In genomic region chr4:17029964-17030363, GRCh38 we compare ENCODE assay signal across 14 cellular contexts.
DNase-seq lines count a peak whose midpoint lies in the region; ATAC-seq, FAIRE-seq and TF ChIP-seq lines count a peak whose summit lies in the region.
"Had no signal": no experiment of that assay in that cellular context is flagged by ENCODE, and none has a peak within 500 bp of the region (broad histone marks: within the 10 kb centered on the region; RNA-seq: fewer than 3 reads in every experiment).

No MANE protein-coding gene starts in this region.

- H2AFZ ChIP-seq in astrocyte (ENCODE audit: low read depth, low read length) = no peak overlapping the region
- H2AFZ ChIP-seq in fibroblast of lung (ENCODE audit: low read length) = no peak overlapping the region
- H2AFZ ChIP-seq in osteoblast (ENCODE audit: low read length) = no peak overlapping the region

- peaks cover 10% of the 10 kb centered on the region for H3K9me3 Mint-ChIP-seq in HFFc6
- H3K9me3 Mint-ChIP-seq in astrocyte (ENCODE audit: unreplicated experiment) = peaks cover 10% of the 10 kb centered on the region

- H3K4me2 ChIP-seq in astrocyte (ENCODE audit: low read length) (peak overlapping the region; percentile 40), fibroblast of lung (ENCODE audit: extremely low read depth, insufficient read depth, low read length) (no peak overlapping the region), osteoblast (ENCODE audit: insufficient read depth, low read length) (peak overlapping the region; percentile 7)
- H3K4me2 ChIP-seq: BLaER1 treated with 17β-estradiol and CSF1 and Interleukin-3, amounts not matched to agents 10 nM and 100 nM had no signal

- no peak for DNase-seq in HFFc6
- no peak for DNase-seq in astrocyte (ENCODE audit: low read depth)
- no peak for DNase-seq in fibroblast of lung (ENCODE audit: low read depth in 2 of 2)
- DNase-seq in osteoblast (ENCODE audit: insufficient read length, low spot score, missing footprints) = no peak
- DNase-seq in NOMO-1 treated with DMSO at 0.1 percent for 48 hours (lab: John Stamatoyannopoulos, UW; ENCODE audit: unreplicated experiment) = no peak
- DNase-seq in SW480 (ENCODE audit: low spot score) = no peak
- DNase-seq: NCI-H1048, NCI-H345, NCI-H526 treated with DMSO at 0.1 percent for 48 hours, SHP77 had no signal

- no peak for TF ChIP-seq CTCF in HFFc6 (IDR thresholded peaks at IDR 0.05)
- TF ChIP-seq CTCF in astrocyte (IDR thresholded peaks at IDR 0.05; ENCODE audit: insufficient read depth, low read depth, low read length) = no peak
- TF ChIP-seq CTCF in fibroblast of lung (conservative IDR thresholded peaks at IDR 0.05 in 1 of 2, IDR thresholded peaks at IDR 0.05 in 1 of 2; ENCODE audit: low read depth in 1 of 2, low read length in 2 of 2) = no peak
- no peak for TF ChIP-seq CTCF in osteoblast (IDR thresholded peaks at IDR 0.05; ENCODE audit: extremely low read depth, low read depth, low read length)

- H3K27me3 Mint-ChIP-seq in HFFc6 (ENCODE audit: insufficient read depth) (no peaks in the 10 kb centered on the region; the same call in 1 of the 2 replicates), astrocyte (ENCODE audit: low read depth, unreplicated experiment) (no peaks in the 10 kb centered on the region)

- H3K9ac ChIP-seq in astrocyte (ENCODE audit: low read length) = peak overlapping the region; percentile 5
- no peak overlapping the region for H3K9ac ChIP-seq in fibroblast of lung (ENCODE audit: insufficient read depth, low read length)
- H3K9ac ChIP-seq: BLaER1 treated with 17β-estradiol and CSF1 and Interleukin-3, amounts not matched to agents 10 nM and 100 nM had no signal

- H4K20me1 ChIP-seq in astrocyte (ENCODE audit: insufficient read depth, low read length) (no peaks in the 10 kb centered on the region), fibroblast of lung (ENCODE audit: control insufficient read depth, extremely low read depth, insufficient read depth, low read length) (no peaks in the 10 kb centered on the region), osteoblast (ENCODE audit: insufficient read depth, low read length) (no peaks in the 10 kb centered on the region)
- H4K20me1 ChIP-seq: BLaER1 treated with 17β-estradiol and CSF1 and Interleukin-3, amounts not matched to agents 10 nM and 100 nM had no signal

- no peaks in the 10 kb centered on the region for H3K36me3 ChIP-seq in astrocyte (ENCODE audit: insufficient read depth, low read length)
- no peaks in the 10 kb centered on the region for H3K36me3 ChIP-seq in fibroblast of lung (ENCODE audit: control insufficient read depth, insufficient read depth, low read length)
- H3K36me3 ChIP-seq in osteoblast (ENCODE audit: insufficient read depth, low read length) = no peaks in the 10 kb centered on the region
- H3K36me3 ChIP-seq: BLaER1 treated with 17β-estradiol and CSF1 and Interleukin-3, amounts not matched to agents 10 nM and 100 nM had no signal

- H3K4me1 ChIP-seq in astrocyte (ENCODE audit: insufficient read depth, low read length) (peaks cover 22% of the 10 kb centered on the region), fibroblast of lung (ENCODE audit: control insufficient read depth, extremely low read depth, insufficient read depth, low read length) (peaks cover 20% of the 10 kb centered on the region), osteoblast (ENCODE audit: insufficient read depth, low read length) (peaks cover 39% of the 10 kb centered on the region)

- H3K4me3 ChIP-seq in astrocyte (ENCODE audit: insufficient read depth, low read depth, low read length) (no peak overlapping the region), fibroblast of lung (replicated peaks in 1 of 4; ENCODE audit: control extremely low read depth in 1 of 4, insufficient read depth in 1 of 4, low read depth in 3 of 4, low read length in 4 of 4) (no peak overlapping the region), osteoblast (ENCODE audit: insufficient read depth, low read length) (no peak overlapping the region)
- H3K4me3 ChIP-seq: BLaER1 treated with 17β-estradiol and CSF1 and Interleukin-3, amounts not matched to agents 10 nM and 100 nM; K562 had no signal

- H3K27ac ChIP-seq in astrocyte (ENCODE audit: low read depth, low read length) (peak overlapping the region; percentile 61), fibroblast of lung (ENCODE audit: insufficient read depth, low read length) (peak overlapping the region; percentile 56), osteoblast (ENCODE audit: low read depth, low read length) (peak overlapping the region; percentile 47)
- H3K27ac ChIP-seq: BLaER1 treated with 17β-estradiol and CSF1 and Interleukin-3, amounts not matched to agents 10 nM and 100 nM had no signal

- ATAC-seq in HG02763 (IDR thresholded peaks at IDR 0.05; ENCODE audit: unreplicated experiment) (no peak), GM19397 (IDR thresholded peaks at IDR 0.05; ENCODE audit: unreplicated experiment) (no peak)
- ATAC-seq: K562 had no signal

- H3K27ac Mint-ChIP-seq in HFFc6 = peak overlapping the region; percentile 94
- H3K27ac Mint-ChIP-seq in astrocyte (ENCODE audit: unreplicated experiment) = peak overlapping the region; percentile 60

- H3K79me2 ChIP-seq in astrocyte (ENCODE audit: insufficient read depth, low read length) (no peaks in the 10 kb centered on the region), fibroblast of lung (ENCODE audit: control insufficient read depth, insufficient read depth, low read length) (no peaks in the 10 kb centered on the region), osteoblast (ENCODE audit: insufficient read depth, low read length) (no peaks in the 10 kb centered on the region)

- H3K9me3 ChIP-seq in astrocyte (ENCODE audit: insufficient read depth, low read depth, low read length) = peaks cover 4% of the 10 kb centered on the region
- H3K9me3 ChIP-seq in fibroblast of lung (ENCODE audit: control insufficient read depth, insufficient read depth, low read depth, low read length) = no peaks in the 10 kb centered on the region
- no peaks in the 10 kb centered on the region for H3K9me3 ChIP-seq in osteoblast (ENCODE audit: low read depth, low read length)
- H3K9me3 ChIP-seq: BLaER1 treated with 17β-estradiol and CSF1 and Interleukin-3, amounts not matched to agents 10 nM and 100 nM had no signal

- peak overlapping the region; percentile 52; the same call in 1 of the 2 replicates for H3K4me3 Mint-ChIP-seq in HFFc6
- H3K4me3 Mint-ChIP-seq in astrocyte (ENCODE audit: unreplicated experiment) = no peak overlapping the region

- H3K4me1 Mint-ChIP-seq in HFFc6 (ENCODE audit: low read depth) (peaks cover 89% of the 10 kb centered on the region), astrocyte (ENCODE audit: low read depth, unreplicated experiment) (peaks cover 26% of the 10 kb centered on the region)

- H3K27me3 ChIP-seq in astrocyte (ENCODE audit: insufficient read depth, low read length) (no peaks in the 10 kb centered on the region), fibroblast of lung (ENCODE audit: control insufficient read depth, insufficient read depth, low read length) (no peaks in the 10 kb centered on the region), osteoblast (ENCODE audit: insufficient read depth, low read length) (no peaks in the 10 kb centered on the region)
- H3K27me3 ChIP-seq: BLaER1 treated with 17β-estradiol and CSF1 and Interleukin-3, amounts not matched to agents 10 nM and 100 nM had no signal

- H3K36me3 Mint-ChIP-seq in HFFc6 (ENCODE audit: low read depth) = peaks cover 25% of the 10 kb centered on the region
- peaks cover 2% of the 10 kb centered on the region for H3K36me3 Mint-ChIP-seq in astrocyte (ENCODE audit: low read depth, unreplicated experiment)

- no peak for FAIRE-seq in astrocyte (lab: Jason Lieb, UNC)
- FAIRE-seq: K562 had no signal
